Comparison of ENCODE assay signal across 1 cellular context in the genomic region with DNA sequence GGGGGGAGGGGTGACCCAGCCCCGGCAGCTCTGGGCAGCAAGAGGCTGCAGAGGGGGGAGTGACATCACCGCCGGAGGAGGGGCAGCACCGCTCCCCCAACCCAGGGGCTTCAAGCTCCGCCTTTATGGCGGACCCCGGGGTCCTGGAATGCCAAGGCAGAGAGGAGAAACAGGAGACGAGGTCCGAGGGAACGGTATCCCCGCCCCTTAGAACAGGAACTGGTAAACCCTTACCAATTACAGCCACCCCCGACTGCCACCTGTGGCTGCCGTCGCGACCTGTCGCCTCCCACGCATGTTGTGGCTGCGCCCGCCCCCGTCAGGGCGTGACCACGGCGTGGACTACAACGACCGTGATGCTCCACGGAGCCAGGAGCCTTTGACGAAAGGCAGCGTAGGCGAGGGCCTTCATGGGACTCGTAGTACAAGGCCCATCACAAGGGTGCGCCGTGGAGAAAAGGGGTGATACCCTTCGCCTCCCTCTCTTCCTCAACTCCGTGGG.
TF ChIP-seq lines count a peak whose summit lies in the region.

No MANE protein-coding gene starts in this region.

TF ChIP-seq in HEK293, 187 proteins besides CTCF, POLR2A, EP300 and RAD21 (continued from another document):
- TF ChIP-seq ZBTB49 (tag by site-specific recombination; IDR thresholded peaks at IDR 0.05; ENCODE audit: low read depth) (no peak), SCRT1 (tag by site-specific recombination; IDR thresholded peaks at IDR 0.05; ENCODE audit: borderline replicate concordance) (peak; percentile 99), WT1 (tag by site-specific recombination; IDR thresholded peaks at IDR 0.05) (0 out of 2 replicates have a peak, but pooled peaks have one; percentile 20), KLF17 (tag by site-specific recombination; IDR thresholded peaks at IDR 0.05) (peak; percentile 50; the same call in 1 of the 2 replicates), GLIS2 (tag by site-specific recombination; IDR thresholded peaks at IDR 0.05) (peak; percentile 79), SP2 (tag by site-specific recombination; IDR thresholded peaks at IDR 0.05) (peak; percentile 86), ZBTB7A (tag by site-specific recombination; IDR thresholded peaks at IDR 0.05; ENCODE audit: low read depth) (0 out of 2 replicates have a peak, but pooled peaks have one; percentile 31), ZNF433 (tag by site-specific recombination; IDR thresholded peaks at IDR 0.05; ENCODE audit: low read depth) (no peak), ZNF248 (tag by site-specific recombination; IDR thresholded peaks at IDR 0.05) (no peak), EGR2 (tag by site-specific recombination; IDR thresholded peaks at IDR 0.05; ENCODE audit: low read depth) (peak; percentile 94), ZBTB48 (tag by site-specific recombination; IDR thresholded peaks at IDR 0.05) (no peak), ZNF664 (tag by site-specific recombination; IDR thresholded peaks at IDR 0.05) (no peak), ZNF10 (tag by site-specific recombination; IDR thresholded peaks at IDR 0.05) (no peak), ZFHX2 (tag by site-specific recombination; conservative IDR thresholded peaks at IDR 0.05) (peak; percentile 97), OSR2 (tag by site-specific recombination; IDR thresholded peaks at IDR 0.05) (peak; percentile 53; the same call in 1 of the 2 replicates), ZNF398 (tag by site-specific recombination; IDR thresholded peaks at IDR 0.05) (peak; percentile 54), ZSCAN30 (tag by site-specific recombination; IDR thresholded peaks at IDR 0.05) (peak; percentile 32), KLF16 (tag by site-specific recombination; IDR thresholded peaks at IDR 0.05) (peak; percentile 51; the same call in 1 of the 2 replicates)
- TF ChIP-seq, protein P1, sequence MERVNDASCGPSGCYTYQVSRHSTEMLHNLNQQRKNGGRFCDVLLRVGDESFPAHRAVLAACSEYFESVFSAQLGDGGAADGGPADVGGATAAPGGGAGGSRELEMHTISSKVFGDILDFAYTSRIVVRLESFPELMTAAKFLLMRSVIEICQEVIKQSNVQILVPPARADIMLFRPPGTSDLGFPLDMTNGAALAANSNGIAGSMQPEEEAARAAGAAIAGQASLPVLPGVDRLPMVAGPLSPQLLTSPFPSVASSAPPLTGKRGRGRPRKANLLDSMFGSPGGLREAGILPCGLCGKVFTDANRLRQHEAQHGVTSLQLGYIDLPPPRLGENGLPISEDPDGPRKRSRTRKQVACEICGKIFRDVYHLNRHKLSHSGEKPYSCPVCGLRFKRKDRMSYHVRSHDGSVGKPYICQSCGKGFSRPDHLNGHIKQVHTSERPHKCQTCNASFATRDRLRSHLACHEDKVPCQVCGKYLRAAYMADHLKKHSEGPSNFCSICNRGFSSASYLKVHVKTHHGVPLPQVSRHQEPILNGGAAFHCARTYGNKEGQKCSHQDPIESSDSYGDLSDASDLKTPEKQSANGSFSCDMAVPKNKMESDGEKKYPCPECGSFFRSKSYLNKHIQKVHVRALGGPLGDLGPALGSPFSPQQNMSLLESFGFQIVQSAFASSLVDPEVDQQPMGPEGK (tag by site-specific recombination; IDR thresholded peaks at IDR 0.05) = peak; percentile 59
- TF ChIP-seq, protein P2, sequence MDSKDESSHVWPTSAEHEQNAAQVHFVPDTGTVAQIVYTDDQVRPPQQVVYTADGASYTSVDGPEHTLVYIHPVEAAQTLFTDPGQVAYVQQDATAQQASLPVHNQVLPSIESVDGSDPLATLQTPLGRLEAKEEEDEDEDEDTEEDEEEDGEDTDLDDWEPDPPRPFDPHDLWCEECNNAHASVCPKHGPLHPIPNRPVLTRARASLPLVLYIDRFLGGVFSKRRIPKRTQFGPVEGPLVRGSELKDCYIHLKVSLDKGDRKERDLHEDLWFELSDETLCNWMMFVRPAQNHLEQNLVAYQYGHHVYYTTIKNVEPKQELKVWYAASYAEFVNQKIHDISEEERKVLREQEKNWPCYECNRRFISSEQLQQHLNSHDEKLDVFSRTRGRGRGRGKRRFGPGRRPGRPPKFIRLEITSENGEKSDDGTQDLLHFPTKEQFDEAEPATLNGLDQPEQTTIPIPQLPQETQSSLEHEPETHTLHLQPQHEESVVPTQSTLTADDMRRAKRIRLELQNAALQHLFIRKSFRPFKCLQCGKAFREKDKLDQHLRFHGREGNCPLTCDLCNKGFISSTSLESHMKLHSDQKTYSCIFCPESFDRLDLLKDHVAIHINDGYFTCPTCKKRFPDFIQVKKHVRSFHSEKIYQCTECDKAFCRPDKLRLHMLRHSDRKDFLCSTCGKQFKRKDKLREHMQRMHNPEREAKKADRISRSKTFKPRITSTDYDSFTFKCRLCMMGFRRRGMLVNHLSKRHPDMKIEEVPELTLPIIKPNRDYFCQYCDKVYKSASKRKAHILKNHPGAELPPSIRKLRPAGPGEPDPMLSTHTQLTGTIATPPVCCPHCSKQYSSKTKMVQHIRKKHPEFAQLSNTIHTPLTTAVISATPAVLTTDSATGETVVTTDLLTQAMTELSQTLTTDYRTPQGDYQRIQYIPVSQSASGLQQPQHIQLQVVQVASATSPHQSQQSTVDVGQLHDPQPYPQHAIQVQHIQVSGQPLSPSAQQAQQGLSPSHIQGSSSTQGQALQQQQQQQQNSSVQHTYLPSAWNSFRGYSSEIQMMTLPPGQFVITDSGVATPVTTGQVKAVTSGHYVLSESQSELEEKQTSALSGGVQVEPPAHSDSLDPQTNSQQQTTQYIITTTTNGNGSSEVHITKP (tag by site-specific recombination; IDR thresholded peaks at IDR 0.05) = peak; percentile 84
